8 cellular contexts compared by ENCODE assay signal in the genomic region with DNA sequence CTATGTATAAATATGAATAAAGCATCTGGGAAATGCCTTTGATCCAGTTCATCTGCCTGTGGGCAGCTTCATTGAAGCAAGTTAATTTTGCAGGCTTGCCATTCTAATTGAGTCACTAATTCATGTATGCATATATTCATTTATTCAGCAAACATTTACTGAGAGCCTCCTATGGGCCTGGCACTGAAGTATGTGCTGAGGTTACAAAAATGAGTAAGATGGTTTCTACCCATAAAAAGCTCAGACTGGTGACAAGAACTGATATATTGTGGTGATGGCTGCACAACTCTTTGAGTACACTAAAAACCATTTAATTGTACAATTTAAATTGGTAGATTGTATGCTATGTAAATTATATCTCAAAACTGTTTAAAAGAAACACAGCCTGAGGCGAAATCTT. TPM values are rescaled to one million over a fixed set of nuclear protein-coding genes. Genes with fewer than 3 reads are reported as not detected.
DNase-seq lines count a peak whose midpoint lies in the region; TF ChIP-seq lines count a peak whose summit lies in the region.

No MANE protein-coding gene starts in this region.

- peak overlapping the region; percentile 90 for H3K27ac ChIP-seq in OCI-LY1 (ENCODE audit: low read depth, low read length, poor library complexity, severe bottlenecking)

- no peaks in the 10 kb centered on the region for H3F3A ChIP-seq in OCI-LY1 (ENCODE audit: insufficient read depth, low read length)

- peak overlapping the region; percentile 87; the same call in 1 of the 2 replicates for H3K9ac ChIP-seq in OCI-LY1 (ENCODE audit: low read length)

- peaks cover 18% of the 10 kb centered on the region for H3K79me2 ChIP-seq in OCI-LY1 (ENCODE audit: insufficient read depth, low read length)

- H3K4me3 ChIP-seq in GM12875 (ENCODE audit: low read depth, low read length) (peak overlapping the region; percentile 63), OCI-LY1 (ENCODE audit: low read depth, low read length, poor library complexity, severe bottlenecking) (peak overlapping the region; percentile 92), epithelial cell of esophagus (ENCODE audit: low read length) (peak overlapping the region; percentile 91)

- peaks cover 23% of the 10 kb centered on the region for H3K4me1 ChIP-seq in OCI-LY1 (ENCODE audit: insufficient read depth, low read length, severe bottlenecking)

- no peaks in the 10 kb centered on the region for H4K20me1 ChIP-seq in OCI-LY1 (ENCODE audit: insufficient read depth, low read length)

- no peak for TF ChIP-seq CTCF in GM12875 (IDR thresholded peaks at IDR 0.05; ENCODE audit: borderline replicate concordance, insufficient read depth, low read depth, low read length)
- no peak for TF ChIP-seq CTCF in OCI-LY1 (IDR thresholded peaks at IDR 0.05; ENCODE audit: low read length)
- TF ChIP-seq CTCF in epithelial cell of esophagus (IDR thresholded peaks at IDR 0.05; ENCODE audit: insufficient read depth, low read depth, low read length, missing control alignments) = no peak

- no peaks in the 10 kb centered on the region for H3K9me2 ChIP-seq in OCI-LY1 (ENCODE audit: low read depth, low read length)

- DNase-seq in epithelial cell of esophagus (ENCODE audit: low read depth) (peak; percentile 9), renal cortical epithelial cell (ENCODE audit: low read depth) (peak; percentile 23), NCI-H2081 (lab: John Stamatoyannopoulos, UW) (no peak), cerebellum (ENCODE audit: low spot score) (no peak), GM19240 (ENCODE audit: insufficient read length, low spot score) (no peak), ureter (ENCODE audit: low spot score) (no peak)

- no peaks in the 10 kb centered on the region for H3K36me3 ChIP-seq in OCI-LY1 (ENCODE audit: insufficient read depth, low read length)

- H2AFZ ChIP-seq in OCI-LY1 (ENCODE audit: low read length) = peak overlapping the region; percentile 99

- H3K27me3 ChIP-seq in OCI-LY1 (ENCODE audit: insufficient read depth, low read length) = no peaks in the 10 kb centered on the region

- no peaks in the 10 kb centered on the region for H3K9me3 ChIP-seq in OCI-LY1 (ENCODE audit: low read length)

- peak overlapping the region; percentile 79 for H3K4me2 ChIP-seq in OCI-LY1 (ENCODE audit: low read length)

RNA-seq across cellular contexts. Expression of a gene that starts 1.1 kb away (rescaled TPM):
- total RNA-seq in renal cortical epithelial cell = 41.3 and 51.7 TPM in 2 replicates
- 30.0 TPM for total RNA-seq in cerebellum
- 30.5 TPM for total RNA-seq in ureter

RNA-seq across cellular contexts. Expression of a gene that starts 42.3 kb away (rescaled TPM):
- total RNA-seq in renal cortical epithelial cell (11.6 and 57.5 TPM in 2 replicates), cerebellum (43.3 TPM), ureter (64.7 TPM)

Comparison
In these comparisons a context has a peak if more than half of its experiments do, and no peak if none do; other contexts are left out.
1. DNase-seq: peak in epithelial cell of esophagus (single experiment) and renal cortical epithelial cell (single experiment); none in NCI-H2081 (0 of 2), cerebellum (single experiment), GM19240 (single experiment) and ureter (single experiment).
2. Peak in every context shown above with its lines, with median percentiles within 50 percentile points of each other: H3K4me3 ChIP-seq.